34 cellular contexts compared by ENCODE assay signal in the genomic region with DNA sequence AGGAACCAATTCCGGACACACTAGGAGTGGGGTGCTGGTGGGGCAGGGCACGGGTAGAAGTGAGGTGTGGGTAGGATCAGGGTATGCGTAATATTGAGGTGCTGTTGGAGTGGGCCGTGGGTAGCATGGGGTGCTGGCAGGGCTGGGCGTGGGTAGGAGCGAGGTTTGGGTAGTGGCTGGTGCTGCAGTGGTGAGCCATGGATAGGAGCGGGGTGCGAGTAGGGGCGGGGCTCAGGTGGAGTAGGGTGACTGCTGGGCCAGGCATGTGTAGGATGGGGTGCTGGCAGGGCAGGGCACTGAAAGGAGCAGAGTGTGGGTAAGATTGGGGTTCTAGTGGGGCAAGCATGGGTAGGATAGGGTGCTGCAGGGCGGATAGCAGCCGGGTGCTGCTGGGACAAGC.
"Had no signal": no experiment of that assay in that cellular context is flagged by ENCODE, and none has a peak within 500 bp of the region (broad histone marks: within the 10 kb centered on the region; RNA-seq: fewer than 3 reads in every experiment).

No MANE protein-coding gene starts in this region.

- H3K4me3 Mint-ChIP-seq: activated CD4-positive, alpha-beta T cell treated with anti-CD3 and anti-CD28 coated beads for 36 hours; activated CD4-positive, alpha-beta T cell treated with anti-CD3 and anti-CD28 coated beads, Interleukin-2, amount 10 ng/mL, durations not matched to agents 7 days and 5 days; activated CD8-positive, alpha-beta T cell treated with anti-CD3 and anti-CD28 coated beads for 36 hours; activated naive CD8-positive, alpha-beta T cell; activated T-cell treated with anti-CD3 and anti-CD28 coated beads, Interleukin-2, amount 50 U/mL, for 4 hours; activated T-helper 17 cell treated with anti-CD3 and anti-CD28 coated beads, Interleukin-2, amount 50 U/mL, for 72 hours; brain; effector memory CD8-positive, alpha-beta T cell; T-helper 17 cell; T-helper 2 cell treated with Interferon-gamma antibody and Interleukin-4, amounts not matched to agents 5 μg/mL and 100 μg/mL, for 36 hours had no signal

- H3K27ac ChIP-seq: ascending aorta, breast epithelium, cardiac muscle cell, esophagus muscularis mucosa, foreskin keratinocyte, gastrocnemius medialis, WERI-Rb-1 had no signal

- ATAC-seq: activated CD4-positive, alpha-beta T cell treated with anti-CD3 and anti-CD28 coated beads for 36 hours; activated CD8-positive, alpha-beta T cell treated with anti-CD3 and anti-CD28 coated beads for 36 hours; activated T-cell treated with anti-CD3 and anti-CD28 coated beads, Interleukin-2, amount 50 U/mL, for 4 hours; activated T-helper 17 cell treated with anti-CD3 and anti-CD28 coated beads, Interleukin-2, amount 50 U/mL, for 72 hours; effector memory CD8-positive, alpha-beta T cell; foreskin keratinocyte; gastrocnemius medialis; T-helper 17 cell had no signal

- H3K4me1 ChIP-seq: ascending aorta, breast epithelium, esophagus muscularis mucosa, foreskin keratinocyte, gastrocnemius medialis had no signal

- H3K27ac Mint-ChIP-seq: activated CD4-positive, alpha-beta T cell treated with anti-CD3 and anti-CD28 coated beads for 36 hours; activated CD4-positive, alpha-beta T cell treated with anti-CD3 and anti-CD28 coated beads, Interleukin-2, amount 10 ng/mL, durations not matched to agents 7 days and 5 days; activated CD8-positive, alpha-beta T cell treated with anti-CD3 and anti-CD28 coated beads for 36 hours; activated naive CD8-positive, alpha-beta T cell; activated T-helper 17 cell treated with anti-CD3 and anti-CD28 coated beads, Interleukin-2, amount 50 U/mL, for 72 hours; brain; effector memory CD8-positive, alpha-beta T cell; T-helper 17 cell; T-helper 2 cell treated with Interferon-gamma antibody and Interleukin-4, amounts not matched to agents 5 μg/mL and 100 μg/mL, for 36 hours had no signal

- H3K27me3 ChIP-seq: ascending aorta, breast epithelium, cardiac muscle cell, gastrocnemius medialis had no signal

- H3K4me1 Mint-ChIP-seq: brain had no signal

- H3K9me3 Mint-ChIP-seq: activated T-cell treated with anti-CD3 and anti-CD28 coated beads, Interleukin-2, amount 50 U/mL, for 4 hours; activated T-helper 17 cell treated with anti-CD3 and anti-CD28 coated beads, Interleukin-2, amount 50 U/mL, for 72 hours; effector memory CD8-positive, alpha-beta T cell had no signal

- H3K9me3 ChIP-seq: ascending aorta, breast epithelium, esophagus muscularis mucosa, gastrocnemius medialis had no signal

- H3K36me3 ChIP-seq: ascending aorta, breast epithelium, cardiac muscle cell, esophagus muscularis mucosa, gastrocnemius medialis, WERI-Rb-1 had no signal

- DNase-seq: activated CD4-positive, alpha-beta T cell treated with anti-CD3 and anti-CD28 coated beads for 36 hours; activated CD4-positive, alpha-beta T cell treated with anti-CD3 and anti-CD28 coated beads, Interleukin-2, amount 10 ng/mL, durations not matched to agents 7 days and 5 days; activated CD4-positive, alpha-beta T cell treated with anti-CD3 and anti-CD28 coated beads, Interleukin-2, amount 50 U/mL, for 4 hours; activated CD4-positive, CD25-positive, alpha-beta regulatory T cell; activated CD4-positive, CD25-positive, alpha-beta regulatory T cell treated with anti-CD3 and anti-CD28 coated beads, Interleukin-2, amount 50 U/mL, for 72 hours; activated CD8-positive, alpha-beta memory T cell treated with anti-CD3 and anti-CD28 coated beads for 24 hours; activated CD8-positive, alpha-beta T cell treated with anti-CD3 and anti-CD28 coated beads for 36 hours; activated effector memory CD4-positive, alpha-beta T cell treated with Interleukin-2 at 50 U/mL for 16 hours; activated gamma-delta T cell treated with Interleukin-2 at 50 U/mL for 16 hours; activated naive CD4-positive, alpha-beta T cell treated with anti-CD3 and anti-CD28 coated beads, Interleukin-2, amount 50 U/mL, for 16 hours; activated naive CD4-positive, alpha-beta T cell treated with Interleukin-2 at 50 U/mL for 16 hours; activated T-cell treated with anti-CD3 and anti-CD28 coated beads, Interleukin-2, amount 50 U/mL, for 4 hours; central memory CD4-positive, alpha-beta T cell; cerebellar nuclear complex; cortex of kidney; dermis blood vessel endothelial cell; effector CD4-positive, alpha-beta T cell; effector memory CD8-positive, alpha-beta T cell; erythroblast; foreskin keratinocyte; gastrocnemius medialis; glutamatergic neuron; T-helper 1 cell; T-helper 17 cell; T1000; WERI-Rb-1 had no signal

- H3K27me3 Mint-ChIP-seq: activated naive CD8-positive, alpha-beta T cell had no signal

- H3K4me3 ChIP-seq: ascending aorta, breast epithelium, cardiac muscle cell, esophagus muscularis mucosa, gastrocnemius medialis had no signal
